ENCODE assay signal across 8 cellular contexts in the genomic region with DNA sequence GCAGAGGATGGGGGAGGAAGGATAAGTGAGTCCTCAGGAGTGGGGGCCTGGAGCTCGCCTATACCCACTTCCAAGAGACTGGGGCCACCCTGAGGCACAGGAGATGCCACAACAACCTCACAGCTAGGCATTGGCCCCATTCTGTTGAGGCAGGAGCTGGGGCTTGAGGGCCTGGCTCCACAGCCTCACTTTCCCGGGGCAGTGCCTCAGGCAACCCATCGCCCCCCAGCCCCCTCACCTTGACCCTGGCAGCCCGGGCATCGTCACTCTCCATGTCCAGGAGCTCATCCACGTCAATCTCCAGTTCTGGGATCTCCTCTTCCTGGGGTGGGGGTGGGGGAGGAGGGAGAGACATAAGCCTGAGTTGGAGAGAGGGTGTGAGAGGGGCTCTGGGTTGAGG. TPM values are rescaled to one million over a fixed set of nuclear protein-coding genes. Genes with fewer than 3 reads are reported as not detected.
A peak's percentile ranks its signal among the peaks of the same experiment; 100 is the strongest.
DNase-seq lines count a peak whose midpoint lies in the region; ATAC-seq lines count a peak whose summit lies in the region.

No MANE protein-coding gene starts in this region.

- H3K36me3 Mint-ChIP-seq in T-helper 1 cell treated with Interleukin-12 subunit alpha and Interleukin-12 subunit beta and Interleukin-4 antibody, amounts not matched to agents 30 μg/mL and 1 μg/mL, for 36 hours (ENCODE audit: low read depth), result peaks cover 2% of the 10 kb centered on the region
- peaks cover 27% of the 10 kb centered on the region for H3K36me3 Mint-ChIP-seq in activated T-helper 2 cell treated with anti-CD3 and anti-CD28 coated beads, Interferon-gamma antibody, Interleukin-2, Interleukin-4, amounts not matched to agents 10 μg/mL and 5 μg/mL and 100 μg/mL, durations not matched to agents 14 hours and 24 hours and 36 hours (ENCODE audit: low read depth)

- H3K27ac ChIP-seq in iPS-20b (ENCODE audit: low read length) (no peak overlapping the region), stomach smooth muscle (ENCODE audit: low read length) (peak overlapping the region; percentile 58)

- no peaks in the 10 kb centered on the region for H3K9me3 Mint-ChIP-seq in T-helper 1 cell treated with Interleukin-12 subunit alpha and Interleukin-12 subunit beta and Interleukin-4 antibody, amounts not matched to agents 30 μg/mL and 1 μg/mL, for 36 hours
- no peaks in the 10 kb centered on the region for H3K9me3 Mint-ChIP-seq in activated T-helper 2 cell treated with anti-CD3 and anti-CD28 coated beads, Interferon-gamma antibody, Interleukin-2, Interleukin-4, amounts not matched to agents 10 μg/mL and 5 μg/mL and 100 μg/mL, durations not matched to agents 14 hours and 24 hours and 36 hours

- H3K27me3 Mint-ChIP-seq in T-helper 1 cell treated with Interleukin-12 subunit alpha and Interleukin-12 subunit beta and Interleukin-4 antibody, amounts not matched to agents 30 μg/mL and 1 μg/mL, for 36 hours (ENCODE audit: low read depth), result no peaks in the 10 kb centered on the region
- H3K27me3 Mint-ChIP-seq in activated T-helper 2 cell treated with anti-CD3 and anti-CD28 coated beads, Interferon-gamma antibody, Interleukin-2, Interleukin-4, amounts not matched to agents 10 μg/mL and 5 μg/mL and 100 μg/mL, durations not matched to agents 14 hours and 24 hours and 36 hours (ENCODE audit: low read depth), result no peaks in the 10 kb centered on the region

- H3K9me3 ChIP-seq in iPS-20b (ENCODE audit: insufficient read depth, low read depth, low read length) (no peaks in the 10 kb centered on the region), stomach smooth muscle (ENCODE audit: control insufficient read depth in 2 of 2, low read length in 2 of 2) (no peaks in the 10 kb centered on the region)

- intact Hi-C loops in activated T-helper 2 cell treated with anti-CD3 and anti-CD28 coated beads, Interferon-gamma antibody, Interleukin-2, Interleukin-4, amounts not matched to agents 10 μg/mL and 5 μg/mL and 100 μg/mL, durations not matched to agents 14 hours and 24 hours and 36 hours (cut with micrococcal nuclease), result no loop called here

- peak overlapping the region; percentile 87 for H3K4me3 Mint-ChIP-seq in T-helper 1 cell treated with Interleukin-12 subunit alpha and Interleukin-12 subunit beta and Interleukin-4 antibody, amounts not matched to agents 30 μg/mL and 1 μg/mL, for 36 hours
- peak overlapping the region; percentile 91 for H3K4me3 Mint-ChIP-seq in activated T-helper 2 cell treated with anti-CD3 and anti-CD28 coated beads, Interferon-gamma antibody, Interleukin-2, Interleukin-4, amounts not matched to agents 10 μg/mL and 5 μg/mL and 100 μg/mL, durations not matched to agents 14 hours and 24 hours and 36 hours (ENCODE audit: low read depth)

- H3K4me3 ChIP-seq in iPS-20b (ENCODE audit: low read length) (peak overlapping the region; percentile 95; the same call in 1 of the 2 replicates), stomach smooth muscle (ENCODE audit: low read length in 2 of 2) (peak overlapping the region; percentile 73 to 81)

- DNase-seq in T-helper 1 cell (no peak), left lobe of liver (ENCODE audit: low spot score) (no peak), mucosa of gallbladder (ENCODE audit: low spot score) (no peak), NOMO-1 treated with DMSO at 0.1 percent for 48 hours (lab: John Stamatoyannopoulos, UW; ENCODE audit: unreplicated experiment) (no peak)
- no peak for DNase-seq in activated T-helper 2 cell treated with anti-CD3 and anti-CD28 coated beads, Interferon-gamma antibody, Interleukin-2, Interleukin-4, amounts not matched to agents 10 μg/mL and 5 μg/mL and 100 μg/mL, durations not matched to agents 14 hours and 24 hours and 36 hours (ENCODE audit: low spot score)

- H3K36me3 ChIP-seq in iPS-20b (ENCODE audit: insufficient read depth, low read depth, low read length), result peaks cover 21% of the 10 kb centered on the region; the same call in 1 of the 2 replicates
- peaks cover 0 to 7% of the 10 kb centered on the region in 2 donors for H3K36me3 ChIP-seq in stomach smooth muscle (ENCODE audit: control insufficient read depth in 2 of 2, insufficient read depth in 2 of 2, low read length in 2 of 2)

- H3K4me1 Mint-ChIP-seq in T-helper 1 cell treated with Interleukin-12 subunit alpha and Interleukin-12 subunit beta and Interleukin-4 antibody, amounts not matched to agents 30 μg/mL and 1 μg/mL, for 36 hours (ENCODE audit: low read depth), result peaks cover 32% of the 10 kb centered on the region
- H3K4me1 Mint-ChIP-seq in activated T-helper 2 cell treated with anti-CD3 and anti-CD28 coated beads, Interferon-gamma antibody, Interleukin-2, Interleukin-4, amounts not matched to agents 10 μg/mL and 5 μg/mL and 100 μg/mL, durations not matched to agents 14 hours and 24 hours and 36 hours (ENCODE audit: low read depth), result peaks cover 26% of the 10 kb centered on the region

- H3K4me1 ChIP-seq in iPS-20b (ENCODE audit: insufficient read depth, low read length), result peaks cover 25% of the 10 kb centered on the region
- H3K4me1 ChIP-seq in stomach smooth muscle (ENCODE audit: control insufficient read depth, insufficient read depth, low read length), result peaks cover 54% of the 10 kb centered on the region

- H3K27me3 ChIP-seq in iPS-20b (ENCODE audit: insufficient read depth, low read length), result no peaks in the 10 kb centered on the region
- no peaks in the 10 kb centered on the region for H3K27me3 ChIP-seq in stomach smooth muscle (ENCODE audit: control insufficient read depth in 1 of 2, insufficient read depth in 2 of 2, low read length in 2 of 2)

- H3K27ac Mint-ChIP-seq in T-helper 1 cell treated with Interleukin-12 subunit alpha and Interleukin-12 subunit beta and Interleukin-4 antibody, amounts not matched to agents 30 μg/mL and 1 μg/mL, for 36 hours, result no peak overlapping the region
- no peak overlapping the region for H3K27ac Mint-ChIP-seq in activated T-helper 2 cell treated with anti-CD3 and anti-CD28 coated beads, Interferon-gamma antibody, Interleukin-2, Interleukin-4, amounts not matched to agents 10 μg/mL and 5 μg/mL and 100 μg/mL, durations not matched to agents 14 hours and 24 hours and 36 hours

- peak overlapping the region; percentile 95; the same call in 1 of the 2 replicates for H3K9ac ChIP-seq in iPS-20b (ENCODE audit: low read depth, low read length)
- peak overlapping the region in 1 of 2 donors; percentile 57 for H3K9ac ChIP-seq in stomach smooth muscle (ENCODE audit: low read length in 2 of 2)

- ATAC-seq in left lobe of liver, result no peak

RNA-seq across cellular contexts. Expression of a gene that starts 1.8 kb away (rescaled TPM):
- 262 and 273 TPM in 2 replicates for total RNA-seq in activated T-helper 2 cell treated with anti-CD3 and anti-CD28 coated beads, Interferon-gamma antibody, Interleukin-2, Interleukin-4, amounts not matched to agents 10 μg/mL and 5 μg/mL and 100 μg/mL, durations not matched to agents 14 hours and 24 hours and 36 hours
- total RNA-seq in left lobe of liver, result 50.1 TPM
- total RNA-seq in mucosa of gallbladder, result 74.7 TPM

RNA-seq across cellular contexts. Expression of a gene that starts 4.1 kb away (rescaled TPM):
- total RNA-seq in activated T-helper 2 cell treated with anti-CD3 and anti-CD28 coated beads, Interferon-gamma antibody, Interleukin-2, Interleukin-4, amounts not matched to agents 10 μg/mL and 5 μg/mL and 100 μg/mL, durations not matched to agents 14 hours and 24 hours and 36 hours, result 36.6 and 37.1 TPM in 2 replicates
- total RNA-seq in left lobe of liver (82.6 TPM), mucosa of gallbladder (120 TPM)

RNA-seq across cellular contexts. Expression of a gene that starts 6.4 kb away (rescaled TPM):
- total RNA-seq in activated T-helper 2 cell treated with anti-CD3 and anti-CD28 coated beads, Interferon-gamma antibody, Interleukin-2, Interleukin-4, amounts not matched to agents 10 μg/mL and 5 μg/mL and 100 μg/mL, durations not matched to agents 14 hours and 24 hours and 36 hours, result 21.0 and 23.4 TPM in 2 replicates
- total RNA-seq in left lobe of liver (6.8 TPM), mucosa of gallbladder (42.4 TPM)

RNA-seq across cellular contexts. Expression of a gene that starts 10.6 kb away (rescaled TPM):
- 67.4 and 82.0 TPM in 2 replicates for total RNA-seq in activated T-helper 2 cell treated with anti-CD3 and anti-CD28 coated beads, Interferon-gamma antibody, Interleukin-2, Interleukin-4, amounts not matched to agents 10 μg/mL and 5 μg/mL and 100 μg/mL, durations not matched to agents 14 hours and 24 hours and 36 hours
- total RNA-seq in left lobe of liver, result 20.8 TPM
- total RNA-seq in mucosa of gallbladder, result 104 TPM

RNA-seq across cellular contexts. Expression of a gene that starts 14.6 kb away (rescaled TPM):
- total RNA-seq in activated T-helper 2 cell treated with anti-CD3 and anti-CD28 coated beads, Interferon-gamma antibody, Interleukin-2, Interleukin-4, amounts not matched to agents 10 μg/mL and 5 μg/mL and 100 μg/mL, durations not matched to agents 14 hours and 24 hours and 36 hours, result 24.5 and 25.8 TPM in 2 replicates
- total RNA-seq in left lobe of liver (28.2 TPM), mucosa of gallbladder (62.7 TPM)
